32 cellular contexts compared by ENCODE assay signal in the genomic region with DNA sequence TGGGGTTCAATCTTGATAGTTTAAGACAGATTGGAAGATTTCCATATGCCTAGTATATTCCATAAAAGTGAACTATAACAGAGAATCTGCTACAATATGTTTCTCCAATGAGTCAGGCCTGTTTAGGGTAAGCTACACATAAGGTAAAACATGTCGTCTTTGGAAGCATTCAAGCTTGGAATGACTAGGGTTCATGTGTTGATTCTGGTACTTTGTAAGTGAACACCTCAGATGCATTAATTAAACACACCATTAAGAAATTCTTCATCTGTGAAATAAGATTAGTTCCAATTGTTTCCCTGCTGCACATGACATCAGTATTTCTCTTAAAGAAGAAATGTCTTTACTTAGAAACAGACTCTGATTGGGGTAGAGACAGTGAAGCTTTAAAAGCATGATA.
"Had no signal": no experiment of that assay in that cellular context is flagged by ENCODE, and none has a peak within 500 bp of the region (broad histone marks: within the 10 kb centered on the region; RNA-seq: fewer than 3 reads in every experiment).

No MANE protein-coding gene starts in this region.

- H3K9me3 Mint-ChIP-seq: activated naive CD4-positive, alpha-beta T cell treated with anti-CD3 and anti-CD28 coated beads, Interleukin-2, amount 50 U/mL, for 24 hours; activated naive CD8-positive, alpha-beta T cell treated with anti-CD3 and anti-CD28 coated beads, Interleukin-2, amount 10 ng/mL, durations not matched to agents 7 days and 5 days had no signal

- DNase-seq: activated B cell treated with CpG ODN at 0.5 μM for 24 hours; activated CD4-positive, alpha-beta memory T cell treated with anti-CD3 and anti-CD28 coated beads, Interleukin-2, amount 10 ng/mL, durations not matched to agents 7 days and 5 days; activated CD4-positive, alpha-beta T cell treated with anti-CD3 and anti-CD28 coated beads for 1 hour; activated CD4-positive, alpha-beta T cell treated with anti-CD3 and anti-CD28 coated beads for 36 hours; activated CD4-positive, alpha-beta T cell treated with anti-CD3 and anti-CD28 coated beads for 48 hours; activated CD4-positive, alpha-beta T cell treated with anti-CD3 and anti-CD28 coated beads, Interleukin-2, amount 10 ng/mL, durations not matched to agents 7 days and 5 days; activated CD4-positive, alpha-beta T cell treated with anti-CD3 and anti-CD28 coated beads, Interleukin-2, amount 50 U/mL, for 48 hours; activated CD8-positive, alpha-beta memory T cell treated with anti-CD3 and anti-CD28 coated beads, Interleukin-2, amount 50 U/mL, for 4 hours; activated effector memory CD4-positive, alpha-beta T cell treated with Interleukin-2 at 50 U/mL for 16 hours; activated gamma-delta T cell; activated naive CD4-positive, alpha-beta T cell treated with anti-CD3 and anti-CD28 coated beads, Interleukin-2, amount 10 ng/mL, durations not matched to agents 7 days and 5 days; activated naive CD4-positive, alpha-beta T cell treated with Interleukin-2 at 50 U/mL for 16 hours; activated naive CD8-positive, alpha-beta T cell treated with anti-CD3 and anti-CD28 coated beads, Interleukin-2, amount 10 ng/mL, durations not matched to agents 7 days and 5 days; activated naive CD8-positive, alpha-beta T cell treated with anti-CD3 and anti-CD28 coated beads, Interleukin-2, amount 50 U/mL, for 24 hours; activated T-cell treated with anti-CD3 and anti-CD28 coated beads for 4 hours; activated T-cell treated with anti-CD3 and anti-CD28 coated beads, Interleukin-2, amount 50 U/mL, for 1 hour; activated T-cell treated with anti-CD3 and anti-CD28 coated beads, Interleukin-2, amount 50 U/mL, for 48 hours; amygdala; anterior cingulate cortex; body of pancreas; brain microvascular endothelial cell; central memory CD4-positive, alpha-beta T cell; SW 1271; T-helper 1 cell; T-helper 2 cell; T-helper 9 cell had no signal

- H3K36me3 Mint-ChIP-seq: activated naive CD4-positive, alpha-beta T cell treated with anti-CD3 and anti-CD28 coated beads, Interleukin-2, amount 10 ng/mL, durations not matched to agents 7 days and 5 days; activated naive CD4-positive, alpha-beta T cell treated with anti-CD3 and anti-CD28 coated beads, Interleukin-2, amount 50 U/mL, for 24 hours; activated naive CD8-positive, alpha-beta T cell; activated naive CD8-positive, alpha-beta T cell treated with anti-CD3 and anti-CD28 coated beads, Interleukin-2, amount 10 ng/mL, durations not matched to agents 7 days and 5 days had no signal

- H3K4me1 Mint-ChIP-seq: activated B cell treated with CpG ODN at 0.5 μM for 24 hours; activated CD4-positive, alpha-beta memory T cell treated with anti-CD3 and anti-CD28 coated beads, Interleukin-2, amount 10 ng/mL, durations not matched to agents 7 days and 5 days; activated CD4-positive, alpha-beta T cell treated with anti-CD3 and anti-CD28 coated beads for 36 hours; activated CD4-positive, alpha-beta T cell treated with anti-CD3 and anti-CD28 coated beads, Interleukin-2, amount 10 ng/mL, durations not matched to agents 7 days and 5 days; activated naive CD4-positive, alpha-beta T cell treated with anti-CD3 and anti-CD28 coated beads, Interleukin-2, amount 10 ng/mL, durations not matched to agents 7 days and 5 days; activated naive CD4-positive, alpha-beta T cell treated with anti-CD3 and anti-CD28 coated beads, Interleukin-2, amount 50 U/mL, for 24 hours; activated naive CD8-positive, alpha-beta T cell treated with anti-CD3 and anti-CD28 coated beads, Interleukin-2, amount 10 ng/mL, durations not matched to agents 7 days and 5 days; activated naive CD8-positive, alpha-beta T cell treated with anti-CD3 and anti-CD28 coated beads, Interleukin-2, amount 50 U/mL, for 24 hours had no signal

- H3K27me3 Mint-ChIP-seq: activated B cell treated with CpG ODN at 0.5 μM for 24 hours; activated CD4-positive, alpha-beta memory T cell treated with anti-CD3 and anti-CD28 coated beads, Interleukin-2, amount 10 ng/mL, durations not matched to agents 7 days and 5 days; activated CD4-positive, alpha-beta T cell treated with anti-CD3 and anti-CD28 coated beads for 36 hours; activated CD4-positive, alpha-beta T cell treated with anti-CD3 and anti-CD28 coated beads, Interleukin-2, amount 10 ng/mL, durations not matched to agents 7 days and 5 days; activated naive CD4-positive, alpha-beta T cell treated with anti-CD3 and anti-CD28 coated beads, Interleukin-2, amount 10 ng/mL, durations not matched to agents 7 days and 5 days; activated naive CD4-positive, alpha-beta T cell treated with anti-CD3 and anti-CD28 coated beads, Interleukin-2, amount 50 U/mL, for 24 hours; activated naive CD8-positive, alpha-beta T cell; activated naive CD8-positive, alpha-beta T cell treated with anti-CD3 and anti-CD28 coated beads, Interleukin-2, amount 10 ng/mL, durations not matched to agents 7 days and 5 days; activated naive CD8-positive, alpha-beta T cell treated with anti-CD3 and anti-CD28 coated beads, Interleukin-2, amount 50 U/mL, for 24 hours had no signal

- H3K4me3 Mint-ChIP-seq: activated B cell treated with CpG ODN at 0.5 μM for 24 hours; activated CD4-positive, alpha-beta memory T cell treated with anti-CD3 and anti-CD28 coated beads, Interleukin-2, amount 10 ng/mL, durations not matched to agents 7 days and 5 days; activated CD4-positive, alpha-beta T cell treated with anti-CD3 and anti-CD28 coated beads for 36 hours; activated CD4-positive, alpha-beta T cell treated with anti-CD3 and anti-CD28 coated beads, Interleukin-2, amount 10 ng/mL, durations not matched to agents 7 days and 5 days; activated naive CD4-positive, alpha-beta T cell treated with anti-CD3 and anti-CD28 coated beads, Interleukin-2, amount 10 ng/mL, durations not matched to agents 7 days and 5 days; activated naive CD4-positive, alpha-beta T cell treated with anti-CD3 and anti-CD28 coated beads, Interleukin-2, amount 50 U/mL, for 24 hours; activated naive CD8-positive, alpha-beta T cell; activated naive CD8-positive, alpha-beta T cell treated with anti-CD3 and anti-CD28 coated beads, Interleukin-2, amount 10 ng/mL, durations not matched to agents 7 days and 5 days; activated naive CD8-positive, alpha-beta T cell treated with anti-CD3 and anti-CD28 coated beads, Interleukin-2, amount 50 U/mL, for 24 hours; T-helper 1 cell treated with Interleukin-12 subunit alpha and Interleukin-12 subunit beta and Interleukin-4 antibody, amounts not matched to agents 30 μg/mL and 1 μg/mL, for 36 hours; T-helper 2 cell treated with Interferon-gamma antibody and Interleukin-4, amounts not matched to agents 5 μg/mL and 100 μg/mL, for 36 hours had no signal

- ATAC-seq: activated CD4-positive, alpha-beta T cell treated with anti-CD3 and anti-CD28 coated beads for 36 hours; activated CD4-positive, CD25-positive, alpha-beta regulatory T cell treated with anti-CD3 and anti-CD28 coated beads, Interleukin-2, amount 50 U/mL, for 24 hours; activated naive CD8-positive, alpha-beta T cell treated with anti-CD3 and anti-CD28 coated beads, Interleukin-2, amount 50 U/mL, for 24 hours; body of pancreas had no signal

- H3K27ac Mint-ChIP-seq: activated B cell treated with CpG ODN at 0.5 μM for 24 hours; activated CD4-positive, alpha-beta memory T cell treated with anti-CD3 and anti-CD28 coated beads, Interleukin-2, amount 10 ng/mL, durations not matched to agents 7 days and 5 days; activated CD4-positive, alpha-beta T cell treated with anti-CD3 and anti-CD28 coated beads for 36 hours; activated CD4-positive, alpha-beta T cell treated with anti-CD3 and anti-CD28 coated beads, Interleukin-2, amount 10 ng/mL, durations not matched to agents 7 days and 5 days; activated naive CD4-positive, alpha-beta T cell treated with anti-CD3 and anti-CD28 coated beads, Interleukin-2, amount 10 ng/mL, durations not matched to agents 7 days and 5 days; activated naive CD4-positive, alpha-beta T cell treated with anti-CD3 and anti-CD28 coated beads, Interleukin-2, amount 50 U/mL, for 24 hours; activated naive CD8-positive, alpha-beta T cell; activated naive CD8-positive, alpha-beta T cell treated with anti-CD3 and anti-CD28 coated beads, Interleukin-2, amount 10 ng/mL, durations not matched to agents 7 days and 5 days; activated naive CD8-positive, alpha-beta T cell treated with anti-CD3 and anti-CD28 coated beads, Interleukin-2, amount 50 U/mL, for 24 hours; activated T-helper 2 cell treated with anti-CD3 and anti-CD28 coated beads, Interferon-gamma antibody, Interleukin-2, Interleukin-4, amounts not matched to agents 10 μg/mL and 5 μg/mL and 100 μg/mL, durations not matched to agents 14 hours and 24 hours and 36 hours; T-helper 1 cell treated with Interleukin-12 subunit alpha and Interleukin-12 subunit beta and Interleukin-4 antibody, amounts not matched to agents 30 μg/mL and 1 μg/mL, for 36 hours; T-helper 2 cell treated with Interferon-gamma antibody and Interleukin-4, amounts not matched to agents 5 μg/mL and 100 μg/mL, for 36 hours had no signal
